12 cellular contexts compared by ENCODE assay signal in the genomic region with DNA sequence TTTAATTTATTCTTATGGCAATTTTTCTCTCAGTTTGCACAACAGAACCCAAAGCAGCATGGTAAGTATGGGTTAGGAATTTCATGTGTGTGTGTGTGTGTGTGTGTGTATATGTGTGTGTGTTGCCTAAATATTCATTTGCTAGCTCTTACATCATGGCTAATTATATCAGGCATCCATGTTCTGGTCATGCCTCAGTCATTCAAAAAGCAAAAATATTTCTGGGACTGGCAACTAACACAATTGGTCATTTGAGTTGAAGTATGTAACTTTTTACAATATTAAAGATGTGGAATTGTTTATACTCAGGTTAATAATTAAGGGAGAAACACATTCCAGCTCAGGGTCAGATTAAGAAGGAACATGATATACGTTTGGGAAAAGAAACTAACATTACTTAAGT.
"Had no signal": no experiment of that assay in that cellular context is flagged by ENCODE, and none has a peak within 500 bp of the region (broad histone marks: within the 10 kb centered on the region; RNA-seq: fewer than 3 reads in every experiment).

No MANE protein-coding gene starts in this region.

- ATAC-seq: activated naive CD4-positive, alpha-beta T cell treated with anti-CD3 and anti-CD28 coated beads, Interleukin-2, amount 50 U/mL, for 72 hours; gastroesophageal sphincter; left colon; sciatic nerve; stimulated activated naive B cell treated with anti-CD40 and anti-IgM and Interleukin-4, amounts not matched to agents 10 μg/mL and 1 μg/mL and 100 μg/mL, for 72 hours had no signal

- H3K4me1 ChIP-seq: spleen had no signal

- H3K4me3 ChIP-seq: adrenal gland, esophagus muscularis mucosa, gastroesophageal sphincter, spleen had no signal

- H3K36me3 ChIP-seq: adrenal gland, esophagus muscularis mucosa, gastroesophageal sphincter, spleen had no signal

- H3K9me3 ChIP-seq: adrenal gland, esophagus muscularis mucosa, gastroesophageal sphincter, spleen had no signal

- H3K27ac ChIP-seq: adrenal gland, esophagus muscularis mucosa, gastroesophageal sphincter, spleen had no signal

- DNase-seq: activated CD4-positive, alpha-beta T cell treated with anti-CD3 and anti-CD28 coated beads for 1 hour; activated CD4-positive, alpha-beta T cell treated with anti-CD3 and anti-CD28 coated beads, Interleukin-2, amount 50 U/mL, for 4 hours; activated gamma-delta T cell treated with Interleukin-2 at 50 U/mL for 16 hours; adrenal gland; effector CD8-positive, alpha-beta T cell; left colon; spleen; stimulated activated naive B cell treated with anti-CD40 and anti-IgM and Interleukin-4, amounts not matched to agents 10 μg/mL and 1 μg/mL and 100 μg/mL, for 72 hours had no signal

- H3K27me3 ChIP-seq: adrenal gland, esophagus muscularis mucosa, gastroesophageal sphincter, spleen had no signal
